Comparison of ENCODE assay signal across 9 cellular contexts in the genomic region with DNA sequence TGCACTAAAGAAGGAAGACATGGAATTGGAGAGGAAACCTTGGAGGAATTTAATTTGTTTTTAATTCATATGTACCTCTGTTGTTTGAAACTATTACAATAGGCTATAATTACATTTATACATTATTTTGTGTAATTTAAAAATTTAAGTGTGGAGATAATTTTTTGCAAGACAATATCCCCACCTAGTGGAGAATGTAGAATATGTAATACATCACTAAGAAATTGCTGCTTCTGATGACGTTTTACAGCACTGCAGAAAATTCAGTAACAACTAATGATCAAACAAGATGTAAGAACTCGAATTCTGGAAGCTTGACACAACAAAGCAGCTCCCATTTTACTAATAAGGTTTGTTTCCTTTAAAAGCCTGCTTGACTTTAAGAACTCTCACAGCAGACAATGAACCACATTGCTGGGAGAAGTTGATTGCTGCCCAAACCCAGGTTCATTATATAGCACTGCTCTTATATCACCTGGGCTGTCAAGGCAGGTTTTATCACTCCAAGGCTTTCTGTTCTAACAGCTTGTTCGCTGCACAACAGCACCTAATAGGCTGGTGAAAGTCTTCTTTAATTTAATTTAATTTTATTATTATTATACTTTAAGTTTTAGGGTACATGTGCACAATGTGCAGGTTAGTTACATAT. TPM values are rescaled to one million over a fixed set of nuclear protein-coding genes. Genes with fewer than 3 reads are reported as not detected.
DNase-seq lines count a peak whose midpoint lies in the region; ATAC-seq, FAIRE-seq and TF ChIP-seq lines count a peak whose summit lies in the region.
"Had no signal": no experiment of that assay in that cellular context is flagged by ENCODE, and none has a peak within 500 bp of the region (broad histone marks: within the 10 kb centered on the region; RNA-seq: fewer than 3 reads in every experiment).

No MANE protein-coding gene starts in this region.

- no peak for FAIRE-seq in D721Med (lab: Jason Lieb, UNC)

- H3K4me3 ChIP-seq in SU-DHL-6 (ENCODE audit: insufficient read depth, low read length, poor library complexity, severe bottlenecking), result no peak overlapping the region
- H3K4me3 ChIP-seq: SJCRH30 had no signal

- DNase-seq in D721Med (ENCODE audit: insufficient read length, low spot score) (no peak), HuH-7 (ENCODE audit: low spot score) (peak; percentile 10), fibroblast of the conjunctiva (ENCODE audit: low read depth) (peak; percentile 50), renal cortical epithelial cell (ENCODE audit: low read depth) (peak; percentile 60), putamen (ENCODE audit: low spot score) (no peak)

- H3K4me2 ChIP-seq in SU-DHL-6 (ENCODE audit: low read depth, low read length, poor library complexity, severe bottlenecking), result no peak overlapping the region

- no peak overlapping the region for H3K27ac ChIP-seq in SU-DHL-6 (ENCODE audit: low read depth, low read length)
- H3K27ac ChIP-seq: SJCRH30 had no signal

- no peaks in the 10 kb centered on the region for H3K79me2 ChIP-seq in SU-DHL-6 (ENCODE audit: insufficient read depth, low read length)

- no peaks in the 10 kb centered on the region for H3K27me3 ChIP-seq in SU-DHL-6 (ENCODE audit: low read length)
- H3K27me3 ChIP-seq: SJCRH30 had no signal

- H3K36me3 ChIP-seq in SU-DHL-6 (ENCODE audit: low read length), result peaks cover 24% of the 10 kb centered on the region; the same call in 1 of the 2 replicates

- ATAC-seq in GM18520 (IDR thresholded peaks at IDR 0.05; ENCODE audit: unreplicated experiment), result no peak
- no peak for ATAC-seq in GM19467 (IDR thresholded peaks at IDR 0.05; ENCODE audit: unreplicated experiment)

- no peaks in the 10 kb centered on the region for H3K9me3 ChIP-seq in SU-DHL-6 (ENCODE audit: insufficient read depth, low read length)

- H3K9me2 ChIP-seq in SU-DHL-6 (replicated peaks; ENCODE audit: insufficient read depth, low read length), result no peaks in the 10 kb centered on the region

- TF ChIP-seq CTCF in D721Med (IDR thresholded peaks at IDR 0.05; ENCODE audit: insufficient read depth, missing control alignments) (peak; percentile 50), SU-DHL-6 (IDR thresholded peaks at IDR 0.05; ENCODE audit: insufficient read depth, low read length, poor library complexity, severe bottlenecking) (peak; percentile 45)

- peaks cover 7% of the 10 kb centered on the region; the same call in 1 of the 2 replicates for H3F3A ChIP-seq in SU-DHL-6 (ENCODE audit: insufficient read depth)

- no peak overlapping the region for H2AFZ ChIP-seq in SU-DHL-6 (ENCODE audit: low read depth, low read length, severe bottlenecking)

- H4K20me1 ChIP-seq in SU-DHL-6 (ENCODE audit: low read depth, low read length), result 0 out of 2 replicates have a peak, but pooled peaks cover 4% of the 10 kb centered on the region

- no peak overlapping the region for H3K9ac ChIP-seq in SU-DHL-6 (ENCODE audit: low read length)

RNA-seq across cellular contexts. Expression of a gene that starts 53.4 kb away (rescaled TPM):
- total RNA-seq in renal cortical epithelial cell, result 17.2 and 43.3 TPM in 2 replicates

Comparison
In these comparisons a context has a peak if more than half of its experiments do, and no peak if none do; other contexts are left out.
1. DNase-seq: peak in HuH-7 (single experiment), fibroblast of the conjunctiva (single experiment) and renal cortical epithelial cell (single experiment); none in D721Med (single experiment) and putamen (single experiment).